ENCODE assay signal across 14 cellular contexts in the genomic region with DNA sequence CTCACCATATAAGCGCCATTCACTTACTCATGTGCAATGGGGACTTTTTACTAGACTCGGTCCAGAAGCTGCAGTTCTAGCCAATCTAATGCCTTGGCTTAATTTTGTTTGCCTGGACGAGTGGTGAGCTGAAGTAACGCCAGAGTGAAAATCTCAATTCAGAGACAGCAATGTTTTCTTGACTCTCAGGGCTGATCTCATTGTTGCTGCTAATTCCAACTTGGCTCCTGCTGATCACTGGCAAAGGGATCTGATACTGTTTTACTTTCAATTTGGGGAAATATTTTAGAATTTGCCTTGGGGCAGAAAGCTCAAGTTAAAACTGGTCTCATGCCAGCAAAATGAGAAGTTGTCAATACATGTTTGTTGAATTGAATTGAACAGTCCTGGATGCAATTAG.
DNase-seq lines count a peak whose midpoint lies in the region; ATAC-seq and TF ChIP-seq lines count a peak whose summit lies in the region.
"Had no signal": no experiment of that assay in that cellular context is flagged by ENCODE, and none has a peak within 500 bp of the region (broad histone marks: within the 10 kb centered on the region; RNA-seq: fewer than 3 reads in every experiment).

No MANE protein-coding gene starts in this region.

- POLR2A ChIA-PET in A673 (lab: Charles Lee; ENCODE audit: low non-redundant PET), result no interaction called here

- H3K4me1 ChIP-seq in A673 (ENCODE audit: insufficient read depth, low read length, poor library complexity, severe bottlenecking) (no peaks in the 10 kb centered on the region), mammary epithelial cell (ENCODE audit: insufficient read depth, low read length) (no peaks in the 10 kb centered on the region)
- H3K4me1 ChIP-seq: colonic mucosa, esophagus muscularis mucosa, stomach had no signal

- H3K36me3 ChIP-seq in A673 (ENCODE audit: insufficient read depth, low read length, poor library complexity, severe bottlenecking), result no peaks in the 10 kb centered on the region
- H3K36me3 ChIP-seq in mammary epithelial cell (ENCODE audit: insufficient read depth, low read length), result no peaks in the 10 kb centered on the region
- H3K36me3 ChIP-seq: colonic mucosa, esophagus muscularis mucosa, stomach had no signal

- dilution Hi-C loops in mammary epithelial cell (cut with HindIII; ENCODE audit: low sequenced_read_pairs), result no loop called here

- peak overlapping the region; percentile 72 for H3K4me2 ChIP-seq in mammary epithelial cell (ENCODE audit: insufficient read depth, low read depth, low read length)

- CTCF ChIA-PET in A673 (lab: Charles Lee), result interaction anchor here (0.6 kb wide), 1 partner anchor 110 kb away, joined by 3 read pairs; no protein-coding TSS in a partner anchor
- CTCF ChIA-PET in mammary epithelial cell (lab: Charles Lee; ENCODE audit: low non-redundant PET), result no interaction called here

- no peaks in the 10 kb centered on the region for H3K79me2 ChIP-seq in mammary epithelial cell (ENCODE audit: insufficient read depth, low read length)

- in situ Hi-C loops in mammary epithelial cell (cut with MboI; ENCODE audit: low sequenced_read_pairs in 2 of 2), result no loop called here

- DNase-seq in A673 (ENCODE audit: low spot score) (peak; percentile 33), NCI-H1092 (lab: John Stamatoyannopoulos, UW) (peak; percentile 38), mammary epithelial cell (peak; percentile 2), left ventricle myocardium superior (no peak), T-helper 9 cell (no peak), foreskin melanocyte (no peak), NCI-H526 (lab: John Stamatoyannopoulos, UW) (no peak)
- DNase-seq: activated CD4-positive, alpha-beta T cell treated with anti-CD3 and anti-CD28 coated beads for 4 hours; activated naive CD8-positive, alpha-beta T cell treated with anti-CD3 and anti-CD28 coated beads, Interleukin-2, amount 10 ng/mL, durations not matched to agents 7 days and 5 days; colonic mucosa; small intestine; stomach had no signal

- H3K9ac ChIP-seq in mammary epithelial cell (ENCODE audit: insufficient read depth, low read length), result no peak overlapping the region

- H4K20me1 ChIP-seq in mammary epithelial cell (ENCODE audit: insufficient read depth, low read length), result no peaks in the 10 kb centered on the region

- H3K4me3 ChIP-seq in A673 (ENCODE audit: low read depth, low read length, poor library complexity, severe bottlenecking) (no peak overlapping the region), mammary epithelial cell (replicated peaks in 1 of 3; ENCODE audit: insufficient read depth in 1 of 3, low read depth in 2 of 3, low read length in 3 of 3) (no peak overlapping the region)
- H3K4me3 ChIP-seq: colonic mucosa, esophagus muscularis mucosa, stomach had no signal

- ATAC-seq in left ventricle myocardium superior (peak; percentile 89), HG02973 (IDR thresholded peaks at IDR 0.05; ENCODE audit: unreplicated experiment) (no peak)

- TF ChIP-seq CTCF in A673 (conservative IDR thresholded peaks at IDR 0.05; ENCODE audit: low read depth, low read length) (no peak), mammary epithelial cell (conservative IDR thresholded peaks at IDR 0.05 in 1 of 2, IDR thresholded peaks at IDR 0.05 in 1 of 2; ENCODE audit: extremely low read depth in 1 of 2, insufficient read depth in 1 of 2, low read depth in 1 of 2, low read length in 2 of 2) (no peak)

- H3K27ac ChIP-seq in A673 (ENCODE audit: low read depth, low read length, poor library complexity, severe bottlenecking) (no peak overlapping the region), mammary epithelial cell (ENCODE audit: insufficient read depth, low read depth, low read length) (no peak overlapping the region)
- H3K27ac ChIP-seq: colonic mucosa, esophagus muscularis mucosa, stomach had no signal

- peak overlapping the region; percentile 81 for H2AFZ ChIP-seq in mammary epithelial cell (ENCODE audit: low read depth, low read length)

- H3K27me3 ChIP-seq in A673 (replicated peaks; ENCODE audit: insufficient read depth, low read depth, low read length, poor library complexity) (no peaks in the 10 kb centered on the region), mammary epithelial cell (ENCODE audit: insufficient read depth, low read length) (no peaks in the 10 kb centered on the region)
- H3K27me3 ChIP-seq: colonic mucosa, esophagus muscularis mucosa, stomach had no signal

- H3K9me3 ChIP-seq in A673 (ENCODE audit: low read depth, low read length, poor library complexity, severe bottlenecking) (no peaks in the 10 kb centered on the region), mammary epithelial cell (replicated peaks; ENCODE audit: insufficient read depth, low read length) (no peaks in the 10 kb centered on the region)
- H3K9me3 ChIP-seq: colonic mucosa, esophagus muscularis mucosa, stomach had no signal

- BruUV-seq in A673 (replicated peaks; lab: Mats Ljungman, UMichigan) (no TSS peak), mammary epithelial cell (replicated peaks; lab: Mats Ljungman, UMichigan) (no TSS peak)

- intact Hi-C loops in A673 (cut with micrococcal nuclease; ENCODE audit: unreplicated experiment) (no loop called here), mammary epithelial cell (cut with micrococcal nuclease) (no loop called here), left ventricle myocardium superior (cut with micrococcal nuclease) (no loop called here)

- WGBS in mammary epithelial cell (ENCODE audit: low coverage, missing lambda C conversion rate), result 28% methylated on average over 4 of the region's 4 CpGs

Comparison
In these comparisons a context has a peak if more than half of its experiments do, and no peak if none do; other contexts are left out.
1. DNase-seq: peak in A673 (single experiment), NCI-H1092 (single experiment) and mammary epithelial cell (single experiment); none in left ventricle myocardium superior (single experiment), T-helper 9 cell (single experiment), foreskin melanocyte (single experiment) and NCI-H526 (0 of 2).